In the genomic region with DNA sequence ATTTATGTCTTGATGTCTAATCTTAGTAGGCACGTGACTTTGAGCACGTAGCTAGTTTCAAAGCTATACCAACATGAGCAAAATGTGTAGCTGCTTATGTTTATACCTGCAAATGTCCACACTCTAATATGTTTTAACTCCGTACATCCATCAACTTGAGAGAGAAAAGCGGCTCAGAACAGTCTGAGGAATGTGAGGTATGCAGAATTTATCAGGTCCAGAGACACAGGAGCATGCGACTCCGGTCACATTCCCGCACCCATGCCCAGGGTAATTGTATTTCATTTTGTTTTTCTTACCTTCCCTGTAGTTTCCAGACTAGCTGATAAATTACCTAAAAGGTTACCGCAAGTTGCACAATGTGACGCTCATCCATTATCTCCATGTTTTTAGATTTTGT, we compare ENCODE assay signal across 21 cellular contexts. TPM values are rescaled to one million over a fixed set of nuclear protein-coding genes. Genes with fewer than 3 reads are reported as not detected.
DNase-seq lines count a peak whose midpoint lies in the region; ATAC-seq, FAIRE-seq and TF ChIP-seq lines count a peak whose summit lies in the region.
"Had no signal": no experiment of that assay in that cellular context is flagged by ENCODE, and none has a peak within 500 bp of the region (broad histone marks: within the 10 kb centered on the region; RNA-seq: fewer than 3 reads in every experiment).

No MANE protein-coding gene starts in this region.

- H3K4me3 Mint-ChIP-seq in Caco-2 (ENCODE audit: unreplicated experiment): no peak overlapping the region
- H3K4me3 Mint-ChIP-seq in progenitor cell of endocrine pancreas (ENCODE audit: low read depth): no peak overlapping the region
- no peak overlapping the region for H3K4me3 Mint-ChIP-seq in stimulated activated naive CD8-positive, alpha-beta T cell treated with anti-CD3 and anti-CD28 coated beads, Interleukin-15, amount 100 ng/mL, for 72 hours
- H3K4me3 Mint-ChIP-seq: IgD-negative memory B cell had no signal

- H3K4me1 ChIP-seq in Caco-2: peaks cover 70% of the 10 kb centered on the region

- intact Hi-C loops in Caco-2 (cut with micrococcal nuclease; ENCODE audit: unreplicated experiment): loop anchor here (5.0 kb wide), 2 partner anchors 59 to 199 kb away; a partner anchor contains a TSS

- DNase-seq in Caco-2 (peak; percentile 51 to 72), astrocyte of the hippocampus (ENCODE audit: low read depth, low spot score) (peak; percentile 11), mesenteric fat pad (ENCODE audit: low spot score) (peak; percentile 12), progenitor cell of endocrine pancreas (ENCODE audit: low spot score, unreplicated experiment) (no peak), urothelium cell line (ENCODE audit: low spot score) (no peak)
- DNase-seq in stimulated activated naive CD8-positive, alpha-beta T cell treated with anti-CD3 and anti-CD28 coated beads, Interleukin-15, amount 100 ng/mL, for 72 hours: no peak
- DNase-seq: EL, GF-D8, Karpas-422, MV-4-11, NCI-H1105 treated with DMSO at 0.1 percent for 48 hours, NCI-H1694, NCI-H2081 treated with DMSO at 0.1 percent for 48 hours, NCI-H2171 treated with DMSO at 0.1 percent for 48 hours, NCI-H524 treated with DMSO at 0.1 percent for 48 hours, NCI-H82 had no signal

- H3K9me3 Mint-ChIP-seq in Caco-2 (ENCODE audit: unreplicated experiment): no peaks in the 10 kb centered on the region
- H3K9me3 Mint-ChIP-seq in progenitor cell of endocrine pancreas (ENCODE audit: low read depth): no peaks in the 10 kb centered on the region
- no peaks in the 10 kb centered on the region for H3K9me3 Mint-ChIP-seq in stimulated activated naive CD8-positive, alpha-beta T cell treated with anti-CD3 and anti-CD28 coated beads, Interleukin-15, amount 100 ng/mL, for 72 hours

- H3K27me3 Mint-ChIP-seq in Caco-2 (ENCODE audit: insufficient read depth, unreplicated experiment) (no peaks in the 10 kb centered on the region), progenitor cell of endocrine pancreas (no peaks in the 10 kb centered on the region)
- H3K27me3 Mint-ChIP-seq in stimulated activated naive CD8-positive, alpha-beta T cell treated with anti-CD3 and anti-CD28 coated beads, Interleukin-15, amount 100 ng/mL, for 72 hours: peaks cover 13% of the 10 kb centered on the region

- H3K36me3 ChIP-seq in Caco-2 (ENCODE audit: control insufficient read depth, insufficient read depth, low read length): no peaks in the 10 kb centered on the region
- H3K36me3 ChIP-seq: HAP-1 had no signal

- H3K4me3 ChIP-seq in Caco-2 (ENCODE audit: low read depth, low read length): no peak overlapping the region
- H3K4me3 ChIP-seq: HAP-1 had no signal

- CTCF ChIA-PET in Caco-2 (lab: Charles Lee): no interaction called here

- H3K36me3 Mint-ChIP-seq in Caco-2 (ENCODE audit: insufficient read depth, unreplicated experiment): peaks cover 15% of the 10 kb centered on the region
- no peaks in the 10 kb centered on the region for H3K36me3 Mint-ChIP-seq in progenitor cell of endocrine pancreas (ENCODE audit: insufficient read depth)

- TF ChIP-seq CTCF in Caco-2 (IDR thresholded peaks at IDR 0.05; ENCODE audit: insufficient read depth in 1 of 2, low read depth in 1 of 2, low read length in 1 of 2, severe bottlenecking in 1 of 2, unreplicated experiment in 1 of 2): no peak
- TF ChIP-seq CTCF in progenitor cell of endocrine pancreas (IDR thresholded peaks at IDR 0.05; ENCODE audit: unreplicated experiment): no peak

- ATAC-seq in stimulated activated naive CD8-positive, alpha-beta T cell treated with anti-CD3 and anti-CD28 coated beads, Interleukin-15, amount 100 ng/mL, for 72 hours: no peak
- no peak for ATAC-seq in GM21360 (IDR thresholded peaks at IDR 0.05; ENCODE audit: unreplicated experiment)
- ATAC-seq: Panc1 had no signal

- peaks cover 11% of the 10 kb centered on the region for H3K9me3 ChIP-seq in Caco-2
- H3K9me3 ChIP-seq: HAP-1 had no signal

- no peak for FAIRE-seq in urothelium cell line (lab: Jason Lieb, UNC)

- BruUV-seq in Caco-2 (replicated peaks; lab: Mats Ljungman, UMichigan): no TSS peak

- POLR2A ChIA-PET in Caco-2 (lab: Charles Lee): no interaction called here

- H3K27ac Mint-ChIP-seq in Caco-2 (ENCODE audit: unreplicated experiment) (peak overlapping the region; percentile 48), progenitor cell of endocrine pancreas (peak overlapping the region; percentile 96)
- H3K27ac Mint-ChIP-seq in stimulated activated naive CD8-positive, alpha-beta T cell treated with anti-CD3 and anti-CD28 coated beads, Interleukin-15, amount 100 ng/mL, for 72 hours: no peak overlapping the region
- H3K27ac Mint-ChIP-seq: IgD-negative memory B cell had no signal

- peaks cover 42% of the 10 kb centered on the region for H3K4me1 Mint-ChIP-seq in Caco-2 (ENCODE audit: low read depth, unreplicated experiment)
- H3K4me1 Mint-ChIP-seq in progenitor cell of endocrine pancreas (ENCODE audit: low read depth): peaks cover 46% of the 10 kb centered on the region
- H3K4me1 Mint-ChIP-seq in stimulated activated naive CD8-positive, alpha-beta T cell treated with anti-CD3 and anti-CD28 coated beads, Interleukin-15, amount 100 ng/mL, for 72 hours: peaks cover 14% of the 10 kb centered on the region
- H3K4me1 Mint-ChIP-seq: IgD-negative memory B cell had no signal

- no peaks in the 10 kb centered on the region for H3K27me3 ChIP-seq in Caco-2 (replicated peaks; ENCODE audit: control insufficient read depth, insufficient read depth, low read length)

RNA-seq across cellular contexts. Expression of a gene that starts 39.9 kb away (rescaled TPM):
- 0.27 TPM in 1 of 2 replicates, not detected in the other for total RNA-seq in Caco-2 (2022)
- not detected for total RNA-seq in mesenteric fat pad
- total RNA-seq in progenitor cell of endocrine pancreas: 1.4 TPM in 2 replicates
- total RNA-seq: M059J had no signal

Comparison
In these comparisons a context has a peak if more than half of its experiments do, and no peak if none do; other contexts are left out.
1. DNase-seq: peak in Caco-2 (2 of 2), astrocyte of the hippocampus (single experiment) and mesenteric fat pad (single experiment); none in progenitor cell of endocrine pancreas (single experiment), stimulated activated naive CD8-positive, alpha-beta T cell treated with anti-CD3 and anti-CD28 coated beads, Interleukin-15, amount 100 ng/mL, for 72 hours (0 of 2) and urothelium cell line (single experiment).
2. H3K27ac Mint-ChIP-seq: peak in Caco-2 (single experiment) and progenitor cell of endocrine pancreas (single experiment); none in stimulated activated naive CD8-positive, alpha-beta T cell treated with anti-CD3 and anti-CD28 coated beads, Interleukin-15, amount 100 ng/mL, for 72 hours (0 of 2).